ENCODE assay signal across 14 cellular contexts in genomic region chr16:12903325-12904040, GRCh38. TPM values are rescaled to one million over a fixed set of nuclear protein-coding genes. Genes with fewer than 3 reads are reported as not detected.
A peak's percentile ranks its signal among the peaks of the same experiment; 100 is the strongest.
DNase-seq lines count a peak whose midpoint lies in the region; TF ChIP-seq lines count a peak whose summit lies in the region.
"Had no signal": no experiment of that assay in that cellular context is flagged by ENCODE, and none has a peak within 500 bp of the region (broad histone marks: within the 10 kb centered on the region; RNA-seq: fewer than 3 reads in every experiment).

No MANE protein-coding gene starts in this region.

- H3K27me3 Mint-ChIP-seq in H9 (ENCODE audit: low read depth) (peaks cover 56% of the 10 kb centered on the region), progenitor cell of endocrine pancreas (peaks cover 67% of the 10 kb centered on the region), immature natural killer cell (ENCODE audit: low read depth in 3 of 3) (peaks cover 2 to 20% (median 5%) of the 10 kb centered on the region in 3 donors)

- no peak overlapping the region for H2BK15ac ChIP-seq in H9 (ENCODE audit: low read depth, low read length)

- no peak overlapping the region for H3K56ac ChIP-seq in H9 (ENCODE audit: insufficient read length, low read depth, low read length)

- no peak overlapping the region for H4K8ac ChIP-seq in H9 (replicated peaks; ENCODE audit: insufficient read length, low read depth, low read length)

- peak overlapping the region; percentile 92 for H3K4me2 ChIP-seq in H9 (ENCODE audit: insufficient read depth, insufficient read length, low read length)

- no peaks in the 10 kb centered on the region for H4K20me1 ChIP-seq in H9 (ENCODE audit: control insufficient read depth, insufficient read depth, insufficient read length)

- H3K27ac ChIP-seq in H9 (ENCODE audit: insufficient read length, low read depth, low read length): no peak overlapping the region
- no peak overlapping the region for H3K27ac ChIP-seq in WERI-Rb-1
- H3K27ac ChIP-seq: ascending aorta had no signal

- H3K79me2 ChIP-seq in H9 (ENCODE audit: insufficient read depth, low read length): peaks cover 17% of the 10 kb centered on the region; the same call in 1 of the 2 replicates

- 0 out of 2 replicates have a peak, but pooled peaks cover 7% of the 10 kb centered on the region for H3K4me1 ChIP-seq in H9 (ENCODE audit: insufficient read depth, low read length)

- peak overlapping the region; percentile 30 for H3K4me3 ChIP-seq in WERI-Rb-1 (ENCODE audit: low read depth, low read length)

- peak overlapping the region; percentile 21 for H3K18ac ChIP-seq in H9 (ENCODE audit: insufficient read length, low read depth, low read length)

- H3K9me3 ChIP-seq in H9 (ENCODE audit: control insufficient read depth, low read depth, low read length) (no peaks in the 10 kb centered on the region), WERI-Rb-1 (ENCODE audit: severe bottlenecking) (no peaks in the 10 kb centered on the region)
- H3K9me3 ChIP-seq: ascending aorta had no signal

- no peak overlapping the region for H3T11ph ChIP-seq in H9 (ENCODE audit: low read length)

- no peak overlapping the region for H3K23ac ChIP-seq in H9 (ENCODE audit: insufficient read length, low read depth, low read length)

- H3K27ac Mint-ChIP-seq in H9 (peak overlapping the region in 1 of 3 experiments; percentile 62; a peak in 1 of 7 replicates), progenitor cell of endocrine pancreas (no peak overlapping the region), immature natural killer cell (no peak overlapping the region)
- H3K27ac Mint-ChIP-seq: HFFc6 had no signal

- peak overlapping the region; percentile 50 for H3K9ac ChIP-seq in H9 (ENCODE audit: extremely low read depth, insufficient read length, low read length)

- peaks cover 34% of the 10 kb centered on the region for H3K23me2 ChIP-seq in H9 (ENCODE audit: insufficient read length, low read depth, low read length, poor library complexity, severe bottlenecking)

- no peaks in the 10 kb centered on the region for H3K79me1 ChIP-seq in H9 (ENCODE audit: insufficient read depth, low read depth, low read length, poor library complexity, severe bottlenecking)

- peak overlapping the region; percentile 81 to 96 for H3K4me3 Mint-ChIP-seq in H9
- peak overlapping the region; percentile 72 for H3K4me3 Mint-ChIP-seq in progenitor cell of endocrine pancreas (ENCODE audit: low read depth)
- no peak overlapping the region for H3K4me3 Mint-ChIP-seq in immature natural killer cell
- H3K4me3 Mint-ChIP-seq: HFFc6 had no signal

- intact Hi-C loops in head of caudate nucleus (cut with DNase I): no loop called here

- H2BK12ac ChIP-seq in H9 (ENCODE audit: insufficient read length, low read depth, low read length): no peak overlapping the region

- 0 out of 2 replicates have a peak overlapping the region, but pooled peaks have one; percentile 49 for H3K14ac ChIP-seq in H9 (ENCODE audit: insufficient read depth, low read length)

- no peak overlapping the region for H4K91ac ChIP-seq in H9 (ENCODE audit: insufficient read length, low read depth, low read length)

- DNase-seq in H9 (no peak), WERI-Rb-1 (peak; percentile 26), head of caudate nucleus (peak in 25 of 42 donors; percentile 2 to 46 (median 23)), progenitor cell of endocrine pancreas (ENCODE audit: low spot score, unreplicated experiment) (no peak), amygdala (lab: John Stamatoyannopoulos, UW) (no peak), NCI-H1105 (lab: John Stamatoyannopoulos, UW) (no peak), immature natural killer cell (no peak), NCI-H2227 (lab: John Stamatoyannopoulos, UW; ENCODE audit: unreplicated experiment) (no peak)
- DNase-seq: Calu3; HFFc6; KBM-7; NCI-H2081 treated with DMSO at 0.1 percent for 48 hours; stimulated activated CD4-positive, alpha-beta T cell treated with anti-CD3 and anti-CD28 coated beads, Interleukin-4, amount 100 ng/mL, for 4 hours had no signal

- H3K9me3 Mint-ChIP-seq in H9 (no peaks in the 10 kb centered on the region; a peak in 1 of 5 replicates), progenitor cell of endocrine pancreas (ENCODE audit: low read depth) (no peaks in the 10 kb centered on the region), immature natural killer cell (no peaks in the 10 kb centered on the region)
- H3K9me3 Mint-ChIP-seq: HFFc6 had no signal

- no peak; the same call in 2 of the 3 replicates for TF ChIP-seq CTCF in H9 (conservative IDR thresholded peaks at IDR 0.05)
- TF ChIP-seq CTCF in WERI-Rb-1 (IDR thresholded peaks at IDR 0.05; ENCODE audit: low read depth, low read length): no peak
- TF ChIP-seq CTCF in progenitor cell of endocrine pancreas (IDR thresholded peaks at IDR 0.05; ENCODE audit: unreplicated experiment): peak; percentile 14

- no peak overlapping the region for H2BK20ac ChIP-seq in H9 (ENCODE audit: low read depth, low read length, poor library complexity, severe bottlenecking)

- H3K27me3 ChIP-seq in H9 (ENCODE audit: insufficient read depth, low read length) (peaks cover 2% of the 10 kb centered on the region; the same call in 1 of the 2 replicates), WERI-Rb-1 (ENCODE audit: insufficient read depth, low read depth, severe bottlenecking) (peaks cover 60% of the 10 kb centered on the region)

- no peak overlapping the region for H2AK5ac ChIP-seq in H9 (ENCODE audit: insufficient read length, low read length)

- H3K4ac ChIP-seq in H9 (ENCODE audit: low read depth, low read length): no peak overlapping the region

- no peak overlapping the region for H2BK120ac ChIP-seq in H9 (ENCODE audit: low read depth, low read length, poor library complexity, severe bottlenecking)

- no peak overlapping the region for H2BK5ac ChIP-seq in H9 (ENCODE audit: insufficient read length, low read length)

- H3K36me3 Mint-ChIP-seq in H9 (ENCODE audit: insufficient read depth in 1 of 3, low read depth in 3 of 3) (peaks cover 4 to 7% (median 6%) of the 10 kb centered on the region in 3 experiments; a peak in 4 of 7 replicates), progenitor cell of endocrine pancreas (ENCODE audit: insufficient read depth) (no peaks in the 10 kb centered on the region), immature natural killer cell (no peaks in the 10 kb centered on the region)

- H4K5ac ChIP-seq in H9 (ENCODE audit: insufficient read length, low read depth, low read length): no peak overlapping the region

- H3K4me1 Mint-ChIP-seq in H9 (peaks cover 28 to 42% of the 10 kb centered on the region in 2 experiments), progenitor cell of endocrine pancreas (ENCODE audit: low read depth) (peaks cover 19% of the 10 kb centered on the region), immature natural killer cell (no peaks in the 10 kb centered on the region)

- no peak overlapping the region for H2AFZ ChIP-seq in H9 (ENCODE audit: low read length)

- no peaks in the 10 kb centered on the region for H3K36me3 ChIP-seq in WERI-Rb-1
- H3K36me3 ChIP-seq: ascending aorta had no signal

- WGBS in H9 (ENCODE audit: extremely low coverage, insufficient read length, low lambda C conversion rate): no CpG with 5 or more reads among the region's 36 CpGs

RNA-seq across cellular contexts. Expression of gene SHISA9, which starts 2.1 kb away (rescaled TPM):
- total RNA-seq in H9 (2021): 7.0 and 8.6 TPM in 2 replicates
- 3.0 and 3.7 TPM in 2 replicates for total RNA-seq in progenitor cell of endocrine pancreas
- polyA plus RNA-seq in immature natural killer cell: not detected
- total RNA-seq: Calu3, HFFc6 had no signal

Comparison
In these comparisons a context has a peak if more than half of its experiments do, and no peak if none do; other contexts are left out.
1. DNase-seq: peak in WERI-Rb-1 (single experiment) and head of caudate nucleus (25 of 42); none in H9 (single experiment), progenitor cell of endocrine pancreas (single experiment), amygdala (0 of 56), NCI-H1105 (single experiment), immature natural killer cell (0 of 3) and NCI-H2227 (single experiment).
2. H3K4me3 Mint-ChIP-seq: peak in H9 (2 of 2) and progenitor cell of endocrine pancreas (single experiment); none in immature natural killer cell (0 of 5).